Comparison of ENCODE assay signal across 1 cellular context in the genomic region with DNA sequence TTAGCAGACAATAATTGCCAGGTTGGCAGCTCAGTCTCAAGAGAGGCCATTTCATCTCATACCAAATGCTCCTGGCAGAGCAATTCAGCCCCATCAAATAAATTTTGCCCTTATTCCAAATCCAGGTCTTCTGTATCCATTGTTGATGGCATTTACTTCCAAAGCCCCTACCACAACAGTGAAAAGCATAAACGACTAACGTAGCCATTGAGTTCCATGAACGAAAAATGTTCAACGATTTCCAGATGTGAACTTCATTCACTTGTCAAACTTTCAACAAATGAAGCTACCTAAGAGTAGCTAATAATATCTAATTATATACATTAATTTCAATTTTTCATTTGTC.
A peak's percentile ranks its signal among the peaks of the same experiment; 100 is the strongest.
TF ChIP-seq lines count a peak whose summit lies in the region.

No MANE protein-coding gene starts in this region.

TF ChIP-seq in HepG2, 621 proteins besides CTCF, POLR2A, EP300 and RAD21:
- TF ChIP-seq, protein P1, sequence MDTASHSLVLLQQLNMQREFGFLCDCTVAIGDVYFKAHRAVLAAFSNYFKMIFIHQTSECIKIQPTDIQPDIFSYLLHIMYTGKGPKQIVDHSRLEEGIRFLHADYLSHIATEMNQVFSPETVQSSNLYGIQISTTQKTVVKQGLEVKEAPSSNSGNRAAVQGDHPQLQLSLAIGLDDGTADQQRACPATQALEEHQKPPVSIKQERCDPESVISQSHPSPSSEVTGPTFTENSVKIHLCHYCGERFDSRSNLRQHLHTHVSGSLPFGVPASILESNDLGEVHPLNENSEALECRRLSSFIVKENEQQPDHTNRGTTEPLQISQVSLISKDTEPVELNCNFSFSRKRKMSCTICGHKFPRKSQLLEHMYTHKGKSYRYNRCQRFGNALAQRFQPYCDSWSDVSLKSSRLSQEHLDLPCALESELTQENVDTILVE (CRISPR knock-in tag; IDR thresholded peaks at IDR 0.05) = no peak
- TF ChIP-seq RBFOX2 (IDR thresholded peaks at IDR 0.05; ENCODE audit: low read depth, low read length) (peak; percentile 57; the same call in 1 of the 2 replicates), RBM22 (optimal IDR thresholded peaks at IDR 0.05; ENCODE audit: low read length) (peak; percentile 42), SALL1 (CRISPR knock-in tag; IDR thresholded peaks at IDR 0.05) (no peak), POLR2AphosphoS5 (IDR thresholded peaks at IDR 0.05; ENCODE audit: low read depth, low read length) (peak; percentile 56; the same call in 1 of the 2 replicates), IRX3 (CRISPR knock-in tag; IDR thresholded peaks at IDR 0.05; ENCODE audit: borderline replicate concordance, low read depth) (no peak), JUNB (CRISPR knock-in tag; IDR thresholded peaks at IDR 0.05; ENCODE audit: borderline replicate concordance) (no peak), MAZ (IDR thresholded peaks at IDR 0.05; ENCODE audit: borderline replicate concordance, low read depth, low read length) (no peak), MAZ (CRISPR knock-in tag; IDR thresholded peaks at IDR 0.05; ENCODE audit: low read depth) (no peak)
